Comparison of ENCODE assay signal across 9 cellular contexts in the genomic region with DNA sequence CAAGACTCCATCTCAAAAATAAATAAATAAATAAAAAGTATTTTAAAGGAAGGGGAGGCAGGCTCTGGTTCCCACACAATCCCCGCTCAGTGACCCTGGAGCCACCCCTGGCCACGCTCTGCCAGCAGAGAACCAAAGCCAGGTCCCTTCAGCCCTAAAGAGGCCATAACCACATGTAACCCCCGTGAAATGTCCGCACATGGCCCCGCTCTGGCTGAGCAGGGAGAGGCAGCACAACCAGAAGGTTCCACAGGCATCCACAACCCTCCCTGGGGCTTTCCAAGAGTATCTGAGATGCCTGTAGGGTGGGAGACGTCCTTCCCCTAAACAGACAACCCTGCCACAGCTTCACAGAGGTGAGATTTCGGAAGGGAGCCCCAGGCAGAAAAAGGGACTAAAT. TPM values are rescaled to one million over a fixed set of nuclear protein-coding genes. Genes with fewer than 3 reads are reported as not detected.
DNase-seq lines count a peak whose midpoint lies in the region; ATAC-seq and TF ChIP-seq lines count a peak whose summit lies in the region.
"Had no signal": no experiment of that assay in that cellular context is flagged by ENCODE, and none has a peak within 500 bp of the region (broad histone marks: within the 10 kb centered on the region; RNA-seq: fewer than 3 reads in every experiment).

No MANE protein-coding gene starts in this region.

- H3K4me1 Mint-ChIP-seq in activated CD4-positive, alpha-beta T cell treated with anti-CD3 and anti-CD28 coated beads, Interleukin-2, amount 10 ng/mL, durations not matched to agents 24 days and 14 days: peaks cover 32% of the 10 kb centered on the region

- no peaks in the 10 kb centered on the region for H3K9me3 Mint-ChIP-seq in activated CD4-positive, alpha-beta T cell treated with anti-CD3 and anti-CD28 coated beads, Interleukin-2, amount 10 ng/mL, durations not matched to agents 24 days and 14 days

- no peaks in the 10 kb centered on the region for H3K36me3 ChIP-seq in adipocyte (ENCODE audit: control insufficient read depth, insufficient read depth, low read length, severe bottlenecking)
- no peaks in the 10 kb centered on the region for H3K36me3 ChIP-seq in left lung
- peaks cover 0 to 3% (median 0%) of the 10 kb centered on the region in 3 donors for H3K36me3 ChIP-seq in tibial artery

- H3K27me3 Mint-ChIP-seq in activated CD4-positive, alpha-beta T cell treated with anti-CD3 and anti-CD28 coated beads, Interleukin-2, amount 10 ng/mL, durations not matched to agents 24 days and 14 days: no peaks in the 10 kb centered on the region

- intact Hi-C loops in activated CD4-positive, alpha-beta T cell treated with anti-CD3 and anti-CD28 coated beads, Interleukin-2, amount 10 ng/mL, durations not matched to agents 24 days and 14 days (cut with micrococcal nuclease): loop anchor here (5.0 to 10.0 kb wide), 3 partner anchors 326 to 1676 kb away; a partner anchor contains a TSS
- intact Hi-C loops in left lung (cut with DNase I) (no loop called here), tibial artery (cut with DNase I; ENCODE audit: low total_unique reads) (loop anchor here (5.0 to 10.0 kb wide), 4 partner anchors 316 to 1424 kb away; a partner anchor contains a TSS)

- H3K27me3 ChIP-seq in adipocyte (replicated peaks; ENCODE audit: control insufficient read depth, insufficient read depth, low read length): no peaks in the 10 kb centered on the region
- H3K27me3 ChIP-seq in left lung: no peaks in the 10 kb centered on the region
- H3K27me3 ChIP-seq in tibial artery: no peaks in the 10 kb centered on the region

- no peak for TF ChIP-seq CTCF in left lung (IDR thresholded peaks at IDR 0.05)
- TF ChIP-seq CTCF in tibial artery (IDR thresholded peaks at IDR 0.05): no peak

- ATAC-seq in left lung: no peak

- peak overlapping the region; percentile 97 for H3K4me3 Mint-ChIP-seq in activated CD4-positive, alpha-beta T cell treated with anti-CD3 and anti-CD28 coated beads, Interleukin-2, amount 10 ng/mL, durations not matched to agents 24 days and 14 days

- peak overlapping the region; percentile 97 for H3K9ac ChIP-seq in adipocyte (ENCODE audit: low read length)

- H3K4me3 ChIP-seq in adipocyte (ENCODE audit: low read length) (peak overlapping the region; percentile 89), left lung (peak overlapping the region; percentile 98 to 99), tibial artery (peak overlapping the region; percentile 87 to 93)

- H3K9me3 ChIP-seq in adipocyte (ENCODE audit: control insufficient read depth, low read length) (no peaks in the 10 kb centered on the region), left lung (no peaks in the 10 kb centered on the region), tibial artery (no peaks in the 10 kb centered on the region)

- H3K27ac ChIP-seq in left lung: no peak overlapping the region
- no peak overlapping the region for H3K27ac ChIP-seq in tibial artery

- peaks cover 30% of the 10 kb centered on the region for H3K36me3 Mint-ChIP-seq in activated CD4-positive, alpha-beta T cell treated with anti-CD3 and anti-CD28 coated beads, Interleukin-2, amount 10 ng/mL, durations not matched to agents 24 days and 14 days (ENCODE audit: low read depth)

- no peak for DNase-seq in activated CD4-positive, alpha-beta T cell treated with anti-CD3 and anti-CD28 coated beads, Interleukin-2, amount 10 ng/mL, durations not matched to agents 24 days and 14 days
- no peak for DNase-seq in activated CD4-positive, alpha-beta T cell treated with anti-CD3 and anti-CD28 coated beads, Interleukin-2, amount 50 U/mL, for 48 hours
- DNase-seq in adipocyte (ENCODE audit: low read depth) (no peak), left lung (peak in 1 of 2 donors; percentile 31), tibial artery (peak in 1 of 2 donors; percentile 66), NCI-H146 treated with DMSO at 0.1 percent for 48 hours (lab: John Stamatoyannopoulos, UW; ENCODE audit: unreplicated experiment) (no peak), NCI-H2196 treated with DMSO at 0.1 percent for 48 hours (lab: John Stamatoyannopoulos, UW; ENCODE audit: unreplicated experiment) (no peak)
- no peak for DNase-seq in NK-92 treated with Interleukin-12 subunit alpha and Interleukin-12 subunit beta, amount 100 ng/mL, for 24 hours (lab: John Stamatoyannopoulos, UW)
- DNase-seq: kidney glomerular epithelial cell had no signal

- peaks cover 24% of the 10 kb centered on the region for H3K4me1 ChIP-seq in adipocyte (ENCODE audit: control insufficient read depth, insufficient read depth, low read length)
- H3K4me1 ChIP-seq in left lung: peaks cover 29 to 39% of the 10 kb centered on the region in 2 donors
- peaks cover 0 to 41% (median 31%) of the 10 kb centered on the region in 4 donors for H3K4me1 ChIP-seq in tibial artery

- H3K27ac Mint-ChIP-seq in activated CD4-positive, alpha-beta T cell treated with anti-CD3 and anti-CD28 coated beads, Interleukin-2, amount 10 ng/mL, durations not matched to agents 24 days and 14 days: peak overlapping the region; percentile 87

RNA-seq across cellular contexts. Expression of a gene that starts 1.4 kb away (rescaled TPM):
- total RNA-seq in activated CD4-positive, alpha-beta T cell treated with anti-CD3 and anti-CD28 coated beads, Interleukin-2, amount 10 ng/mL, durations not matched to agents 24 days and 14 days: 388 and 395 TPM in 2 replicates
- 100 to 1,000 TPM; 407 to 455 TPM for total RNA-seq in left lung

RNA-seq across cellular contexts. Expression of a gene that starts 22.0 kb away (rescaled TPM):
- 27.5 and 33.0 TPM in 2 replicates for total RNA-seq in activated CD4-positive, alpha-beta T cell treated with anti-CD3 and anti-CD28 coated beads, Interleukin-2, amount 10 ng/mL, durations not matched to agents 24 days and 14 days
- total RNA-seq in left lung: 10 to 100 TPM; 12.6 to 13.2 TPM

RNA-seq across cellular contexts. Expression of a gene that starts 28.0 kb away (rescaled TPM):
- 55.2 and 62.2 TPM in 2 replicates for total RNA-seq in activated CD4-positive, alpha-beta T cell treated with anti-CD3 and anti-CD28 coated beads, Interleukin-2, amount 10 ng/mL, durations not matched to agents 24 days and 14 days
- 10 to 100 TPM; 43.0 to 44.2 TPM for total RNA-seq in left lung

RNA-seq across cellular contexts. Expression of a gene that starts 58.9 kb away (rescaled TPM):
- 211 and 222 TPM in 2 replicates for total RNA-seq in activated CD4-positive, alpha-beta T cell treated with anti-CD3 and anti-CD28 coated beads, Interleukin-2, amount 10 ng/mL, durations not matched to agents 24 days and 14 days
- total RNA-seq in left lung: 100 to 1,000 TPM; 217 to 221 TPM

Comparison
In these comparisons a context has a peak if more than half of its experiments do, and no peak if none do; other contexts are left out.
1. intact Hi-C loops: an anchor here in activated CD4-positive, alpha-beta T cell treated with anti-CD3 and anti-CD28 coated beads, Interleukin-2, amount 10 ng/mL, durations not matched to agents 24 days and 14 days (5.0 to 10.0 kb wide) and tibial artery (5.0 to 10.0 kb wide); none called in left lung.